19 cellular contexts compared by ENCODE assay signal in genomic region chr1:25703041-25703440, GRCh38.
DNase-seq lines count a peak whose midpoint lies in the region; ATAC-seq and TF ChIP-seq lines count a peak whose summit lies in the region.
"Had no signal": no experiment of that assay in that cellular context is flagged by ENCODE, and none has a peak within 500 bp of the region (broad histone marks: within the 10 kb centered on the region; RNA-seq: fewer than 3 reads in every experiment).

No MANE protein-coding gene starts in this region.

- no peaks in the 10 kb centered on the region for H3K9me3 ChIP-seq in naive thymus-derived CD4-positive, alpha-beta T cell (ENCODE audit: control insufficient read depth in 2 of 3, low read length in 3 of 3)
- no peaks in the 10 kb centered on the region for H3K9me3 ChIP-seq in vagina

- intact Hi-C loops in naive thymus-derived CD4-positive, alpha-beta T cell (cut with micrococcal nuclease), result no loop called here
- intact Hi-C loops in vagina (cut with DNase I), result no loop called here

- H3K4me3 Mint-ChIP-seq in activated naive CD8-positive, alpha-beta T cell, result no peak overlapping the region
- H3K4me3 Mint-ChIP-seq in activated naive CD8-positive, alpha-beta T cell treated with anti-CD3 and anti-CD28 coated beads for 36 hours, result no peak overlapping the region
- no peak overlapping the region for H3K4me3 Mint-ChIP-seq in naive thymus-derived CD4-positive, alpha-beta T cell

- peak overlapping the region; percentile 3 for H3K27ac Mint-ChIP-seq in activated naive CD8-positive, alpha-beta T cell
- no peak overlapping the region for H3K27ac Mint-ChIP-seq in activated naive CD8-positive, alpha-beta T cell treated with anti-CD3 and anti-CD28 coated beads for 36 hours
- H3K27ac Mint-ChIP-seq in naive thymus-derived CD4-positive, alpha-beta T cell, result peak overlapping the region in 8 of 9 donors; percentile 55 to 94 (median 90)

- no peak overlapping the region for H3K27ac ChIP-seq in naive thymus-derived CD4-positive, alpha-beta T cell (ENCODE audit: low read depth, low read length)
- peak overlapping the region; percentile 85 for H3K27ac ChIP-seq in vagina
- H3K27ac ChIP-seq: C4-2B had no signal

- H3K27me3 Mint-ChIP-seq in activated naive CD8-positive, alpha-beta T cell, result no peaks in the 10 kb centered on the region
- H3K27me3 Mint-ChIP-seq in activated naive CD8-positive, alpha-beta T cell treated with anti-CD3 and anti-CD28 coated beads for 36 hours, result no peaks in the 10 kb centered on the region
- H3K27me3 Mint-ChIP-seq in naive thymus-derived CD4-positive, alpha-beta T cell, result peaks cover 0 to 42% (median 0%) of the 10 kb centered on the region in 5 donors

- H3K36me3 ChIP-seq in H7 (replicated peaks; ENCODE audit: control insufficient read depth, insufficient read depth, low read length), result no peaks in the 10 kb centered on the region
- peaks cover 0 to 24% (median 0%) of the 10 kb centered on the region in 3 experiments for H3K36me3 ChIP-seq in naive thymus-derived CD4-positive, alpha-beta T cell (ENCODE audit: control insufficient read depth in 2 of 3, insufficient read depth in 3 of 3, low read length in 3 of 3)
- H3K36me3 ChIP-seq in vagina, result no peaks in the 10 kb centered on the region

- H3K4me3 ChIP-seq in H7 (ENCODE audit: insufficient read depth, low read depth, low read length) (no peak overlapping the region), vagina (no peak overlapping the region)
- no peak overlapping the region for H3K4me3 ChIP-seq in naive thymus-derived CD4-positive, alpha-beta T cell (ENCODE audit: low read length)

- no peak for ATAC-seq in naive thymus-derived CD4-positive, alpha-beta T cell
- ATAC-seq: PC-3 had no signal

- no peak for TF ChIP-seq POLR2A in vagina (IDR thresholded peaks at IDR 0.05)

- DNase-seq in activated naive CD8-positive, alpha-beta T cell treated with anti-CD3 and anti-CD28 coated beads for 36 hours, result no peak
- peak; percentile 8 for DNase-seq in H7
- no peak for DNase-seq in naive thymus-derived CD4-positive, alpha-beta T cell
- DNase-seq in vagina (ENCODE audit: extremely low spot score in 2 of 2), result no peak
- DNase-seq in NCI-H1092 treated with DMSO at 0.1 percent for 48 hours (lab: John Stamatoyannopoulos, UW), result no peak
- DNase-seq in DMS153 (lab: John Stamatoyannopoulos, UW), result no peak
- DNase-seq: EL, GF-D8, GOT3, Kasumi-1, NCI-H1436, NCI-H187 treated with DMSO at 0.1 percent for 48 hours, NCI-H2107, NCI-H446 treated with DMSO at 0.1 percent for 48 hours, NCI-H526 treated with DMSO at 0.1 percent for 48 hours, PC-3, SHP77 had no signal

- peaks cover 47% of the 10 kb centered on the region for H3K4me1 Mint-ChIP-seq in activated naive CD8-positive, alpha-beta T cell (ENCODE audit: low read depth)
- H3K4me1 Mint-ChIP-seq in activated naive CD8-positive, alpha-beta T cell treated with anti-CD3 and anti-CD28 coated beads for 36 hours, result peaks cover 30% of the 10 kb centered on the region
- H3K4me1 Mint-ChIP-seq in naive thymus-derived CD4-positive, alpha-beta T cell, result peaks cover 34 to 84% (median 72%) of the 10 kb centered on the region in 7 donors

- H3K27me3 ChIP-seq in H7 (ENCODE audit: control insufficient read depth, insufficient read depth, low read length) (no peaks in the 10 kb centered on the region), vagina (no peaks in the 10 kb centered on the region)
- no peaks in the 10 kb centered on the region for H3K27me3 ChIP-seq in naive thymus-derived CD4-positive, alpha-beta T cell (ENCODE audit: control insufficient read depth in 2 of 2, insufficient read depth in 2 of 2, low read length in 2 of 2)

- POLR2A ChIA-PET in naive thymus-derived CD4-positive, alpha-beta T cell (lab: Charles Lee), result interaction anchor here (0.5 to 2.1 kb wide), 5 partner anchors 8 to 343 kb away, joined by 3 to 6 read pairs (median 4); no protein-coding TSS in a partner anchor

- no peaks in the 10 kb centered on the region for H3K9me3 Mint-ChIP-seq in activated naive CD8-positive, alpha-beta T cell (ENCODE audit: low read depth)
- H3K9me3 Mint-ChIP-seq in activated naive CD8-positive, alpha-beta T cell treated with anti-CD3 and anti-CD28 coated beads for 36 hours, result peaks cover 2% of the 10 kb centered on the region
- no peaks in the 10 kb centered on the region for H3K9me3 Mint-ChIP-seq in naive thymus-derived CD4-positive, alpha-beta T cell

- no peak for TF ChIP-seq CTCF in vagina (IDR thresholded peaks at IDR 0.05)

- H3K36me3 Mint-ChIP-seq in activated naive CD8-positive, alpha-beta T cell, result peaks cover 2% of the 10 kb centered on the region
- H3K36me3 Mint-ChIP-seq in activated naive CD8-positive, alpha-beta T cell treated with anti-CD3 and anti-CD28 coated beads for 36 hours, result peaks cover 10% of the 10 kb centered on the region
- peaks cover 0 to 12% (median 6%) of the 10 kb centered on the region in 5 donors for H3K36me3 Mint-ChIP-seq in naive thymus-derived CD4-positive, alpha-beta T cell

- CTCF ChIA-PET in naive thymus-derived CD4-positive, alpha-beta T cell (lab: Charles Lee), result interaction anchor here (1.0 kb wide), 1 partner anchor 84 kb away, joined by 4 read pairs; no protein-coding TSS in a partner anchor

- H3K4me1 ChIP-seq in naive thymus-derived CD4-positive, alpha-beta T cell (ENCODE audit: control insufficient read depth in 2 of 2, insufficient read depth in 2 of 2, low read length in 2 of 2), result peaks cover 15 to 50% of the 10 kb centered on the region in 2 donors
- peaks cover 98% of the 10 kb centered on the region for H3K4me1 ChIP-seq in vagina
